ENCODE assay signal across 11 cellular contexts in the genomic region with DNA sequence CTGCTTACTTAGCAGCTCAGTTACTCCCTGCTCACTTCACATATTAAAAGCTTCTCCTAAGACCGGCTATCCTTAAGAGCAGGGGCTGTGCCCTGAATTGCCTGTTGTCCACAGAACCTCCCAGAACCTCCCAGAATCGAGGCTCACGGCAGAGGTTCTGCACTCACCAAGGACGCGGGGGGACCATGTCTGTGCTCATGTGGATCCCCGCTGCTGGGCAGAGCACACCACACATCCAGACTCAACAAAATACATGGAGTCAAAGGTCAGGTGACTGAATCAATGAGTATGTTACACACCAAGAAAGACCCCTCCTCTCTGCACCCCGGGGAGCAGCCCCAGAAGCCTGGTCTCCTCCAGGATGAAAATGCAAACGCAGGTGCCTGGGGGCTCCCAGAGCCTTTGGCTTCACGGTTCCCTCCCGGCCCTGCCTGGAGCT.
A peak's percentile ranks its signal among the peaks of the same experiment; 100 is the strongest.
DNase-seq lines count a peak whose midpoint lies in the region; ATAC-seq and TF ChIP-seq lines count a peak whose summit lies in the region.
"Had no signal": no experiment of that assay in that cellular context is flagged by ENCODE, and none has a peak within 500 bp of the region (broad histone marks: within the 10 kb centered on the region; RNA-seq: fewer than 3 reads in every experiment).

No MANE protein-coding gene starts in this region.

- WGBS in SK-N-SH (ENCODE audit: low lambda C conversion rate): 38% methylated on average over 6 of the region's 10 CpGs
- 72 to 87% methylated on average over 5 to 10 of the region's 10 CpGs for WGBS in endodermal cell (ENCODE audit: insufficient coverage in 1 of 2, insufficient read length in 1 of 2), 2 experiments
- 63 to 79% (median 71%) methylated on average over 9 to 10 of the region's 10 CpGs for WGBS in spleen, 5 donors

- peaks cover 13% of the 10 kb centered on the region for H3K4me1 Mint-ChIP-seq in endodermal cell

- ATAC-seq in SK-N-SH treated with all-trans-retinoic acid at 6 μM for 48 hours: peak; percentile 12

- H3K79me2 ChIP-seq in SK-N-SH (ENCODE audit: insufficient read depth) (no peaks in the 10 kb centered on the region), OCI-LY3 (ENCODE audit: low read length) (no peaks in the 10 kb centered on the region)

- H3F3A ChIP-seq in SK-N-SH (replicated peaks; ENCODE audit: insufficient read depth): no peaks in the 10 kb centered on the region

- H3K27ac Mint-ChIP-seq in endodermal cell: no peak overlapping the region

- H3K27ac ChIP-seq in SK-N-SH (ENCODE audit: low read depth in 2 of 2, low read length in 1 of 2) (no peak overlapping the region), OCI-LY3 (ENCODE audit: low read length) (no peak overlapping the region), endodermal cell (ENCODE audit: low read depth, low read length) (no peak overlapping the region), spleen (no peak overlapping the region), tibial artery (no peak overlapping the region)
- H3K27ac ChIP-seq: skin epidermis, transverse colon had no signal

- H2AFZ ChIP-seq in SK-N-SH (ENCODE audit: low read depth): no peak overlapping the region
- H2AFZ ChIP-seq in OCI-LY3 (ENCODE audit: low read depth, low read length): no peak overlapping the region

- H3K9me3 Mint-ChIP-seq in endodermal cell: no peaks in the 10 kb centered on the region
- H3K9me3 Mint-ChIP-seq: neural crest cell had no signal

- no peak overlapping the region for H3K4me3 Mint-ChIP-seq in endodermal cell
- H3K4me3 Mint-ChIP-seq: neural crest cell had no signal

- POLR2A ChIA-PET in SK-N-SH (lab: Yijun Ruan, JAX): no interaction called here

- DNase-seq in SK-N-SH: no peak
- DNase-seq in endodermal cell: no peak
- peak; percentile 73 for DNase-seq in spleen
- no peak for DNase-seq in NCI-H146 treated with DMSO at 0.1 percent for 48 hours (lab: John Stamatoyannopoulos, UW; ENCODE audit: unreplicated experiment)
- DNase-seq in tibial artery: no peak
- no peak for DNase-seq in HCEC 1CT

- H3K36me3 Mint-ChIP-seq in endodermal cell (ENCODE audit: low read depth): peaks cover 8% of the 10 kb centered on the region

- CTCF ChIA-PET in SK-N-SH (lab: Yijun Ruan, JAX): interaction anchor here (0.6 to 8.2 kb wide), 42 partner anchors 8 to 667 kb away, joined by 3 to 191 read pairs (median 5); no protein-coding TSS in a partner anchor

- no peaks in the 10 kb centered on the region for H3K27me3 ChIP-seq in SK-N-SH (ENCODE audit: insufficient read depth)
- H3K27me3 ChIP-seq in OCI-LY3 (ENCODE audit: low read depth, low read length): peaks cover 38% of the 10 kb centered on the region
- no peaks in the 10 kb centered on the region for H3K27me3 ChIP-seq in endodermal cell (ENCODE audit: control insufficient read depth, insufficient read depth, low read length, poor library complexity, severe bottlenecking)
- no peaks in the 10 kb centered on the region for H3K27me3 ChIP-seq in spleen (replicated peaks in 1 of 7)
- no peaks in the 10 kb centered on the region for H3K27me3 ChIP-seq in tibial artery
- H3K27me3 ChIP-seq: transverse colon had no signal

- no peaks in the 10 kb centered on the region for H3K9me2 ChIP-seq in SK-N-SH

- H3K9me3 ChIP-seq in SK-N-SH (no peaks in the 10 kb centered on the region), OCI-LY3 (ENCODE audit: insufficient read depth, low read length) (no peaks in the 10 kb centered on the region), endodermal cell (ENCODE audit: control insufficient read depth, low read length) (no peaks in the 10 kb centered on the region), spleen (no peaks in the 10 kb centered on the region), tibial artery (no peaks in the 10 kb centered on the region)
- H3K9me3 ChIP-seq: transverse colon had no signal

- peaks cover 0 to 11% of the 10 kb centered on the region in 2 experiments; a peak in 1 of 4 replicates for H3K4me1 ChIP-seq in SK-N-SH (ENCODE audit: control insufficient read depth in 1 of 2, insufficient read depth in 2 of 2, low read depth in 1 of 2, low read length in 1 of 2)
- peaks cover 38% of the 10 kb centered on the region for H3K4me1 ChIP-seq in OCI-LY3 (ENCODE audit: low read length)
- no peaks in the 10 kb centered on the region for H3K4me1 ChIP-seq in endodermal cell (ENCODE audit: control insufficient read depth, insufficient read depth, low read length)
- H3K4me1 ChIP-seq in spleen: peaks cover 0 to 47% (median 16%) of the 10 kb centered on the region in 6 donors
- H3K4me1 ChIP-seq in tibial artery: peaks cover 0 to 7% (median 0%) of the 10 kb centered on the region in 4 donors

- H4K20me1 ChIP-seq in SK-N-SH (ENCODE audit: insufficient read depth) (no peaks in the 10 kb centered on the region), OCI-LY3 (ENCODE audit: insufficient read depth, low read length) (0 out of 2 replicates have a peak, but pooled peaks cover 3% of the 10 kb centered on the region)

- no peaks in the 10 kb centered on the region for H3K36me3 ChIP-seq in SK-N-SH (replicated peaks in 1 of 2; ENCODE audit: control insufficient read depth in 1 of 2, insufficient read depth in 2 of 2, low read length in 1 of 2)
- peaks cover 5% of the 10 kb centered on the region for H3K36me3 ChIP-seq in OCI-LY3 (replicated peaks; ENCODE audit: low read depth, low read length)
- no peaks in the 10 kb centered on the region for H3K36me3 ChIP-seq in endodermal cell (ENCODE audit: control insufficient read depth, insufficient read depth, low read length)
- peaks cover 0 to 11% (median 0%) of the 10 kb centered on the region in 6 donors for H3K36me3 ChIP-seq in spleen
- peaks cover 0 to 7% (median 0%) of the 10 kb centered on the region in 3 donors for H3K36me3 ChIP-seq in tibial artery
- H3K36me3 ChIP-seq: transverse colon had no signal

- no peaks in the 10 kb centered on the region for H3K27me3 Mint-ChIP-seq in endodermal cell (ENCODE audit: insufficient read depth)

- TF ChIP-seq POLR2A in spleen (IDR thresholded peaks at IDR 0.05): no peak

- H3K9ac ChIP-seq in SK-N-SH: no peak overlapping the region
- H3K9ac ChIP-seq in OCI-LY3 (ENCODE audit: low read length): no peak overlapping the region
- H3K9ac ChIP-seq in endodermal cell (ENCODE audit: extremely low read depth, low read length, poor library complexity, severe bottlenecking): no peak overlapping the region

- no peak for TF ChIP-seq EP300 in SK-N-SH (IDR thresholded peaks at IDR 0.05; ENCODE audit: borderline replicate concordance in 1 of 2, low read depth in 1 of 2, low read length in 1 of 2)

- no peak for TF ChIP-seq CTCF in SK-N-SH (IDR thresholded peaks at IDR 0.05)
- TF ChIP-seq CTCF in OCI-LY3 (IDR thresholded peaks at IDR 0.05; ENCODE audit: low read depth, low read length): no peak
- TF ChIP-seq CTCF in endodermal cell (conservative IDR thresholded peaks at IDR 0.05): peak; percentile 5
- TF ChIP-seq CTCF in spleen (IDR thresholded peaks at IDR 0.05 in 8 of 11, conservative IDR thresholded peaks at IDR 0.05 in 3 of 11): peak in 6 of 11 experiments; percentile 3 to 61 (median 12)
- no peak for TF ChIP-seq CTCF in tibial artery (IDR thresholded peaks at IDR 0.05)

- H3K4me3 ChIP-seq in SK-N-SH (ENCODE audit: low read depth in 2 of 2, low read length in 1 of 2): 0 out of 4 replicates have a peak overlapping the region, but pooled peaks of 1 of the 2 experiments have one; percentile 45
- H3K4me3 ChIP-seq in OCI-LY3 (ENCODE audit: low read length): no peak overlapping the region
- no peak overlapping the region for H3K4me3 ChIP-seq in endodermal cell (ENCODE audit: low read length)
- H3K4me3 ChIP-seq in spleen: no peak overlapping the region
- H3K4me3 ChIP-seq in tibial artery: no peak overlapping the region
- H3K4me3 ChIP-seq: skin epidermis, transverse colon had no signal

- TF ChIP-seq RAD21 in SK-N-SH (IDR thresholded peaks at IDR 0.05; ENCODE audit: low read length): no peak

- intact Hi-C loops in spleen (cut with DNase I; ENCODE audit: low total_unique reads): loop anchor here (5.0 kb wide), 1 partner anchor 61 kb away; no protein-coding TSS in a partner anchor
- intact Hi-C loops in tibial artery (cut with DNase I; ENCODE audit: low total_unique reads): loop anchor here (10.0 kb wide), 1 partner anchor 179 kb away; no protein-coding TSS in a partner anchor

- no peak overlapping the region for H3K4me2 ChIP-seq in SK-N-SH
- H3K4me2 ChIP-seq in OCI-LY3 (ENCODE audit: low read length): peak overlapping the region; percentile 82; the same call in 1 of the 2 replicates

TF ChIP-seq in SK-N-SH, 30 proteins besides CTCF, POLR2A, EP300 and RAD21 (continues in another document):
- TF ChIP-seq GATA2 (CRISPR knock-in tag; IDR thresholded peaks at IDR 0.05) (no peak), FOSL2 (IDR thresholded peaks at IDR 0.05; ENCODE audit: borderline replicate concordance, low read depth) (no peak), RFX5 (IDR thresholded peaks at IDR 0.05; ENCODE audit: low read length) (no peak), EZH2phosphoT487 (IDR thresholded peaks at IDR 0.05; ENCODE audit: borderline replicate concordance, low read depth) (no peak), RXRA (IDR thresholded peaks at IDR 0.05; ENCODE audit: borderline replicate concordance, low read depth) (no peak), MXI1 (IDR thresholded peaks at IDR 0.05; ENCODE audit: low read depth, low read length) (no peak), CHD2 (IDR thresholded peaks at IDR 0.05; ENCODE audit: low read length, partially characterized antibody) (no peak), FOXJ3 (CRISPR knock-in tag; IDR thresholded peaks at IDR 0.05) (no peak), TAF1 (IDR thresholded peaks at IDR 0.05; ENCODE audit: borderline replicate concordance, low read depth, low read length) (no peak), GABPA (IDR thresholded peaks at IDR 0.05; ENCODE audit: low read depth) (no peak), RCOR1 (IDR thresholded peaks at IDR 0.05; ENCODE audit: low read length) (no peak), MEF2A (IDR thresholded peaks at IDR 0.05; ENCODE audit: borderline replicate concordance, low read depth) (no peak)
- TF ChIP-seq, protein P1, sequence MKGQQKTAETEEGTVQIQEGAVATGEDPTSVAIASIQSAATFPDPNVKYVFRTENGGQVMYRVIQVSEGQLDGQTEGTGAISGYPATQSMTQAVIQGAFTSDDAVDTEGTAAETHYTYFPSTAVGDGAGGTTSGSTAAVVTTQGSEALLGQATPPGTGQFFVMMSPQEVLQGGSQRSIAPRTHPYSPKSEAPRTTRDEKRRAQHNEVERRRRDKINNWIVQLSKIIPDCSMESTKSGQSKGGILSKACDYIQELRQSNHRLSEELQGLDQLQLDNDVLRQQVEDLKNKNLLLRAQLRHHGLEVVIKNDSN (IDR thresholded peaks at IDR 0.05; ENCODE audit: borderline replicate concordance, low read depth): no peak
- TF ChIP-seq, protein P2, sequence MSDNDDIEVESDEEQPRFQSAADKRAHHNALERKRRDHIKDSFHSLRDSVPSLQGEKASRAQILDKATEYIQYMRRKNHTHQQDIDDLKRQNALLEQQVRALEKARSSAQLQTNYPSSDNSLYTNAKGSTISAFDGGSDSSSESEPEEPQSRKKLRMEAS (IDR thresholded peaks at IDR 0.05; ENCODE audit: low read depth): no peak

Comparison
In these comparisons a context has a peak if more than half of its experiments do, and no peak if none do; other contexts are left out.
1. CTCF ChIP-seq: peak in endodermal cell (single experiment) and spleen (6 of 11); none in SK-N-SH (single experiment), OCI-LY3 (single experiment) and tibial artery (0 of 2).